ENCODE assay signal across 20 cellular contexts in the genomic region with DNA sequence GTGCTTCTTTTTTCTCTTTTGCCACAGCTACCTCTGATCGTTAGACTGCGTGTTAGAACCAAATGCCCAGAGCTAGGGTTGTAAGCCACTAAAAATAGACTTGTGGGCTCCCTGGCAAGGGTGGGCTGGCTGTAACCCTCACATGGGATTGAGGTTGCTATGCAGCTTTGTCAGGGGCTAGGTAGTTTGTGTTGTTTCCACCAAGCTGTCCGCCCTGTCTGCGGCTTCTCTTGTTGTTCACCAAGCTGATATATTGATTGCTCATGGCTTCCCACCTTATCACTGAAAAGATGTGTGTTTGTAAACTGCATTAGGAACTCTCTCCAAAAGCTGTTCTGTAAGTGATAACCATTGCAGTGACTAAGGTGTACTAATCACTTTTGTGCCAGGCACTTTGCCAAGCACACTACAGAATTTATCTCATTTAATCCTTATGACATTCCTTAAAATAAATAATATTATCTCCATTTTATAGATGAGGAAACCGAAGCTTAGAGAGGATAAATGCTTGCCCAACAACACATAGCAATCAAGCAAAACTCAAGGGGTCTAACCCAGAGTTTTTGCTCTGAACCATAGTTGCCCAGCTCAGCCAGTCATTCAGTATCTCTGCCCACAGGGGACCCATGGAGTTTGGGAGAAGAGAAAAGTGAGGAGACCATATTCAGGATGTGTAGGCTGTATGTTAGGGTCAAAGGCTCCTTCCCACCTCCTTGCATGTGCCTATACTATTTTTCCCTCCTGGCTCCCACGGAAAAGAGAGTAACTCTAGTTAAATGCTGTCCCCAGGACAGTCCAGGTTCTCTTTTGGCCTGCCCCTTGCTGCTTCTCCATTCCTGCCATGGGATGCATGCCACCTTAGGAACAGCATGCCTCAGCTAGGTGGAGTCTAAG. TPM values are rescaled to one million over a fixed set of nuclear protein-coding genes. Genes with fewer than 3 reads are reported as not detected.
DNase-seq lines count a peak whose midpoint lies in the region; ATAC-seq, FAIRE-seq and TF ChIP-seq lines count a peak whose summit lies in the region.
"Had no signal": no experiment of that assay in that cellular context is flagged by ENCODE, and none has a peak within 500 bp of the region (broad histone marks: within the 10 kb centered on the region; RNA-seq: fewer than 3 reads in every experiment).

No MANE protein-coding gene starts in this region.

- FAIRE-seq in HepG2 (lab: Jason Lieb, UNC), result no peak

- TF ChIP-seq POLR2A in HepG2 (IDR thresholded peaks at IDR 0.05; ENCODE audit: insufficient read depth in 1 of 2, low read depth in 2 of 2, low read length in 2 of 2) (no peak), right lobe of liver (IDR thresholded peaks at IDR 0.05) (no peak), thyroid gland (IDR thresholded peaks at IDR 0.05) (no peak)

- H3K4me3 ChIP-seq in HepG2 (replicated peaks in 1 of 3; ENCODE audit: insufficient read depth in 1 of 3, low read depth in 2 of 3, low read length in 3 of 3), result no peak overlapping the region
- H3K4me3 ChIP-seq in right lobe of liver, result no peak overlapping the region
- no peak overlapping the region for H3K4me3 ChIP-seq in thyroid gland (replicated peaks in 1 of 3)
- H3K4me3 ChIP-seq: HAP-1, testis had no signal

- no peaks in the 10 kb centered on the region for H3K27me3 ChIP-seq in HepG2 (ENCODE audit: control insufficient read depth in 1 of 2, insufficient read depth in 2 of 2, low read length in 2 of 2)
- H3K27me3 ChIP-seq in right lobe of liver, result no peaks in the 10 kb centered on the region
- H3K27me3 ChIP-seq in thyroid gland, result no peaks in the 10 kb centered on the region
- H3K27me3 ChIP-seq: BE2C, brain microvascular endothelial cell, testis had no signal

- H3K27ac Mint-ChIP-seq in activated T-helper 1 cell treated with anti-CD3 and anti-CD28 coated beads, Interleukin-12 subunit alpha, Interleukin-12 subunit beta, Interleukin-2, Interleukin-4 antibody, amounts not matched to agents 30 ng/mL and 10 ng/mL and 1 ng/mL, durations not matched to agents 14 hours and 24 hours and 36 hours, result peak overlapping the region; percentile 14
- H3K27ac Mint-ChIP-seq in memory B cell, result peak overlapping the region; percentile 30

- TF ChIP-seq RAD21 in HepG2 (CRISPR knock-in tag; IDR thresholded peaks at IDR 0.05), result no peak

- H3K9ac ChIP-seq in HepG2 (ENCODE audit: insufficient read depth, low read depth, low read length), result no peak overlapping the region
- H3K9ac ChIP-seq: parathyroid adenoma had no signal

- in situ Hi-C loops in HepG2 (cut with HindIII; ENCODE audit: extremely low pct_ligation_motif_present, low pct_unique_long_range_greater_than_20kb), result no loop called here

- no peaks in the 10 kb centered on the region for H3K36me3 Mint-ChIP-seq in activated T-helper 1 cell treated with anti-CD3 and anti-CD28 coated beads, Interleukin-12 subunit alpha, Interleukin-12 subunit beta, Interleukin-2, Interleukin-4 antibody, amounts not matched to agents 30 ng/mL and 10 ng/mL and 1 ng/mL, durations not matched to agents 14 hours and 24 hours and 36 hours (ENCODE audit: low read depth)
- no peaks in the 10 kb centered on the region for H3K36me3 Mint-ChIP-seq in memory B cell

- no peak for TF ChIP-seq EP300 in HepG2 (IDR thresholded peaks at IDR 0.05; ENCODE audit: low read depth in 2 of 2, low read length in 2 of 2)
- no peak for TF ChIP-seq EP300 in HepG2 (CRISPR knock-in tag; IDR thresholded peaks at IDR 0.05; ENCODE audit: borderline replicate concordance)

- H3K4me1 ChIP-seq in HepG2 (ENCODE audit: insufficient read depth, low read length) (peaks cover 41% of the 10 kb centered on the region), right lobe of liver (peaks cover 0 to 41% (median 10%) of the 10 kb centered on the region in 4 donors), thyroid gland (peaks cover 32 to 49% of the 10 kb centered on the region in 2 donors)

- intact Hi-C loops in HepG2 (cut with micrococcal nuclease; ENCODE audit: unreplicated experiment), result no loop called here
- intact Hi-C loops in right lobe of liver (cut with DNase I), result no loop called here
- intact Hi-C loops in activated T-helper 1 cell treated with anti-CD3 and anti-CD28 coated beads, Interleukin-12 subunit alpha, Interleukin-12 subunit beta, Interleukin-2, Interleukin-4 antibody, amounts not matched to agents 30 ng/mL and 10 ng/mL and 1 ng/mL, durations not matched to agents 14 hours and 24 hours and 36 hours (cut with micrococcal nuclease), result no loop called here
- intact Hi-C loops in thyroid gland (cut with DNase I), result no loop called here

- H3K36me3 ChIP-seq in HepG2 (replicated peaks in 1 of 2; ENCODE audit: control insufficient read depth in 1 of 2, insufficient read depth in 2 of 2, low read length in 2 of 2) (no peaks in the 10 kb centered on the region), right lobe of liver (no peaks in the 10 kb centered on the region), thyroid gland (no peaks in the 10 kb centered on the region)
- H3K36me3 ChIP-seq: BE2C, brain microvascular endothelial cell, HAP-1 had no signal

- WGBS in HepG2 (ENCODE audit: low lambda C conversion rate), result 86% methylated on average over 6 of the region's 6 CpGs
- 82% methylated on average over 5 of the region's 6 CpGs for WGBS in right lobe of liver (ENCODE audit: insufficient coverage, low coverage, low lambda C conversion rate, missing lambda C conversion rate)
- WGBS in thyroid gland, 2 donors, result 91% methylated on average over 6 of the region's 6 CpGs

- no peak overlapping the region for H3K4me2 ChIP-seq in HepG2 (ENCODE audit: low read depth, low read length)

- DNase-seq in HepG2 (ENCODE audit: low spot score), result no peak
- no peak for DNase-seq in right lobe of liver
- DNase-seq in activated T-helper 1 cell treated with anti-CD3 and anti-CD28 coated beads, Interleukin-12 subunit alpha, Interleukin-12 subunit beta, Interleukin-2, Interleukin-4 antibody, amounts not matched to agents 30 ng/mL and 10 ng/mL and 1 ng/mL, durations not matched to agents 14 hours and 24 hours and 36 hours (ENCODE audit: low spot score), result no peak
- no peak for DNase-seq in memory B cell (ENCODE audit: low spot score in 2 of 2)
- DNase-seq in thyroid gland, result no peak
- no peak for DNase-seq in AG08395 (ENCODE audit: low spot score)
- no peak for DNase-seq in NCI-H187 (lab: John Stamatoyannopoulos, UW)
- DNase-seq: activated CD4-positive, alpha-beta T cell treated with anti-CD3 and anti-CD28 coated beads, Interleukin-2, amount 50 U/mL, for 4 hours; BE2C; brain microvascular endothelial cell; DMS79; effector CD8-positive, alpha-beta T cell; mesendoderm; NCI-H2107; NCI-H82; stimulated activated CD4-positive, alpha-beta T cell treated with anti-CD3 and anti-CD28 coated beads, Interleukin-15, amount 100 ng/mL, for 24 hours; testis had no signal

- H3K27ac ChIP-seq in HepG2 (ENCODE audit: extremely low read length, insufficient read depth, low read length) (no peak overlapping the region), right lobe of liver (peak overlapping the region in 1 of 3 donors; percentile 99), thyroid gland (peak overlapping the region; percentile 92 to 95 (median 95))
- H3K27ac ChIP-seq: brain microvascular endothelial cell, parathyroid adenoma, testis had no signal

- no peaks in the 10 kb centered on the region for H3K79me2 ChIP-seq in HepG2 (ENCODE audit: insufficient read depth, low read length)
- H3K79me2 ChIP-seq: parathyroid adenoma had no signal

- no peak for TF ChIP-seq CTCF in HepG2 (CRISPR knock-in tag; IDR thresholded peaks at IDR 0.05)
- TF ChIP-seq CTCF in right lobe of liver (IDR thresholded peaks at IDR 0.05), result no peak
- TF ChIP-seq CTCF in thyroid gland (IDR thresholded peaks at IDR 0.05), result no peak

- BruUV-seq in HepG2 (replicated peaks; lab: Mats Ljungman, UMichigan), result no TSS peak

- H2AFZ ChIP-seq in HepG2 (ENCODE audit: low read length), result no peak overlapping the region
- H2AFZ ChIP-seq: parathyroid adenoma had no signal

- H3K4me3 Mint-ChIP-seq in activated T-helper 1 cell treated with anti-CD3 and anti-CD28 coated beads, Interleukin-12 subunit alpha, Interleukin-12 subunit beta, Interleukin-2, Interleukin-4 antibody, amounts not matched to agents 30 ng/mL and 10 ng/mL and 1 ng/mL, durations not matched to agents 14 hours and 24 hours and 36 hours, result no peak overlapping the region
- no peak overlapping the region for H3K4me3 Mint-ChIP-seq in memory B cell

- no peaks in the 10 kb centered on the region for H4K20me1 ChIP-seq in HepG2 (ENCODE audit: insufficient read depth, low read length)

- no peaks in the 10 kb centered on the region for H3K27me3 Mint-ChIP-seq in activated T-helper 1 cell treated with anti-CD3 and anti-CD28 coated beads, Interleukin-12 subunit alpha, Interleukin-12 subunit beta, Interleukin-2, Interleukin-4 antibody, amounts not matched to agents 30 ng/mL and 10 ng/mL and 1 ng/mL, durations not matched to agents 14 hours and 24 hours and 36 hours (ENCODE audit: insufficient read depth)
- H3K27me3 Mint-ChIP-seq in memory B cell, result no peaks in the 10 kb centered on the region

- H3K9me3 ChIP-seq in HepG2 (ENCODE audit: low read length) (no peaks in the 10 kb centered on the region), right lobe of liver (no peaks in the 10 kb centered on the region), thyroid gland (no peaks in the 10 kb centered on the region)
- H3K9me3 ChIP-seq: BE2C, HAP-1, testis had no signal

- CTCF ChIA-PET in HepG2 (lab: Yijun Ruan, JAX; ENCODE audit: low intra/inter-chr PET ratio, low total read pairs), result no interaction called here

- H3K9me3 Mint-ChIP-seq in activated T-helper 1 cell treated with anti-CD3 and anti-CD28 coated beads, Interleukin-12 subunit alpha, Interleukin-12 subunit beta, Interleukin-2, Interleukin-4 antibody, amounts not matched to agents 30 ng/mL and 10 ng/mL and 1 ng/mL, durations not matched to agents 14 hours and 24 hours and 36 hours, result no peaks in the 10 kb centered on the region
- no peaks in the 10 kb centered on the region for H3K9me3 Mint-ChIP-seq in memory B cell

- no peak for ATAC-seq in HepG2
- ATAC-seq in right lobe of liver, result no peak
- ATAC-seq in memory B cell (ENCODE audit: low read depth), result no peak
- no peak for ATAC-seq in GM18861 (IDR thresholded peaks at IDR 0.05; ENCODE audit: unreplicated experiment)

- H3K4me1 Mint-ChIP-seq in activated T-helper 1 cell treated with anti-CD3 and anti-CD28 coated beads, Interleukin-12 subunit alpha, Interleukin-12 subunit beta, Interleukin-2, Interleukin-4 antibody, amounts not matched to agents 30 ng/mL and 10 ng/mL and 1 ng/mL, durations not matched to agents 14 hours and 24 hours and 36 hours (ENCODE audit: low read depth), result peaks cover 22% of the 10 kb centered on the region
- peaks cover 14% of the 10 kb centered on the region for H3K4me1 Mint-ChIP-seq in memory B cell

- POLR2A ChIA-PET in HepG2 (lab: Yijun Ruan, JAX), result interaction anchor here (0.5 kb wide), 1 partner anchor 25 kb away, joined by 5 read pairs; no protein-coding TSS in a partner anchor

RNA-seq across cellular contexts. Expression of a gene that starts 42.2 kb away (rescaled TPM):
- total RNA-seq in HepG2 (2016; rRNA removed; fragmentation: Illumina TruSeq; extraction: Trizol) (31.0 and 37.7 TPM in 2 replicates), right lobe of liver (10 to 100 TPM in 2 of 6 experiments, 1 to 10 TPM in 4; 7.2 to 16.7 (median 8.0) TPM), thyroid gland (10 to 100 TPM; 27.1 to 58.1 (median 31.3) TPM)
- 8.0 and 10.9 TPM in 2 replicates for total RNA-seq in HepG2 (2016; cell fraction: cytosol; rRNA removed; fragmentation: Illumina TruSeq; extraction: Trizol; ENCODE audit: low read depth)
- total RNA-seq in HepG2 (2016; cell fraction: insoluble cytoplasmic fraction; rRNA removed; fragmentation: Illumina TruSeq; extraction: Trizol), result 33.0 and 39.2 TPM in 2 replicates
- 9.9 and 14.5 TPM in 2 replicates for total RNA-seq in HepG2 (2016; cell fraction: membrane; rRNA removed; fragmentation: Illumina TruSeq; extraction: Trizol)
- 49.3 and 51.0 TPM in 2 replicates for total RNA-seq in HepG2 (2016; cell fraction: nucleus; rRNA removed; fragmentation: Illumina TruSeq; extraction: Trizol)
- polyA plus RNA-seq in HepG2 (2011; rRNA removed), result 58.7 and 67.0 TPM in 2 replicates
- 15.2 and 18.3 TPM in 2 replicates for polyA plus RNA-seq in HepG2 (2011; cell fraction: cytosol; rRNA removed)
- polyA plus RNA-seq in HepG2 (2011; cell fraction: nucleus; rRNA removed), result 127 and 145 TPM in 2 replicates
- polyA plus RNA-seq in HepG2 (2012), result 31.2 and 34.3 TPM in 2 replicates
- 1.00 and 1.2 TPM in 2 replicates for polyA plus RNA-seq in HepG2 (2016; cell fraction: cytosol; fragmentation: Illumina TruSeq; extraction: Trizol; ENCODE audit: low read depth)
- polyA plus RNA-seq in HepG2 (2016; cell fraction: insoluble cytoplasmic fraction; fragmentation: Illumina TruSeq; extraction: Trizol; ENCODE audit: low read depth), result 26.8 and 27.3 TPM in 2 replicates
- 3.6 and 4.1 TPM in 2 replicates for polyA plus RNA-seq in HepG2 (2016; cell fraction: membrane; fragmentation: Illumina TruSeq; extraction: Trizol; ENCODE audit: low read depth)
- 121 and 134 TPM in 2 replicates for polyA plus RNA-seq in HepG2 (2016; cell fraction: nucleus; fragmentation: Illumina TruSeq; extraction: Trizol; ENCODE audit: insufficient read depth, low read depth)
- 15.4 and 29.8 TPM in 2 replicates for polyA minus RNA-seq in HepG2 (2011; rRNA and poly(A)+ RNA removed; ENCODE audit: low replicate concordance)
- polyA minus RNA-seq in HepG2 (2011; cell fraction: cytosol; rRNA and poly(A)+ RNA removed), result 10.9 and 11.5 TPM in 2 replicates
- 73.5 and 78.7 TPM in 2 replicates for polyA minus RNA-seq in HepG2 (2011; cell fraction: nucleus; rRNA and poly(A)+ RNA removed)
- total RNA-seq in activated T-helper 1 cell treated with anti-CD3 and anti-CD28 coated beads, Interleukin-12 subunit alpha, Interleukin-12 subunit beta, Interleukin-2, Interleukin-4 antibody, amounts not matched to agents 30 ng/mL and 10 ng/mL and 1 ng/mL, durations not matched to agents 14 hours and 24 hours and 36 hours, result 71.7 and 78.9 TPM in 2 replicates
